In the genomic region with DNA sequence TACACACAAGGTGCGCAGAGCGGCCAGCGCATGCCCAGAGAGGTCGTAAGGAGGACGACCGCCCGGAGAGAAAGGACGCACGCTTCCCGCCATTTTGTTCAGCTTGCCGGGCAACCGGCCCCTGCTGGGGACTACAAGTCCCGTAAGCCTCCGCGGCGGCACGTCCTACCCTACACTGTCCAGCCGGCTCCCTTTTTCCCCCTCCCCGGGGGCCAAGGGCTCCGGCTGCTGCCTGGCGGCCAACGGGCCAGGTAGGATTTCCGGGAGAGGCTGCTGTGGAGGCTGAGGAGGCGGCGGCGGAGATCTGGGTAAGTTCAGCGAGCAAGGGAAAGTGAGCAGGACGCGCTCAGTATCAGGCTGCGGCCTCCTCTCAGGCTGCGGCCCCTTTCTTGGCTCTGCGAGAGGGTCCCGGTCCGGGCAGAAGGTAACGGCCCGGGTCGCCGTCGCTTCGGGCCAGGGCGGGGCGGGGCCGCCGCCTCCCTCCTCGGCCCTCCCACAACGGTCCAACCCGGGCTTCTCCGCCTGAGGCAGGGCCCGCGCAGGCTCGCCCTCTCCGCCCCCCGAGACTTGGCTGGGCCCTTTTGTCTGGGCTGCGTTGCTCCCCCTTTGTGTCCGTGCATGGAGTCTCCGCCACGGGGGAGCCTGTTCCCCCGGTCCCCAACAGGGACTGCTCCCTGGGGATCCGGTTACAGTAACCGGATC, we compare ENCODE assay signal across 8 cellular contexts. TPM values are rescaled to one million over a fixed set of nuclear protein-coding genes. Genes with fewer than 3 reads are reported as not detected.
A peak's percentile ranks its signal among the peaks of the same experiment; 100 is the strongest.
DNase-seq lines count a peak whose midpoint lies in the region; ATAC-seq and TF ChIP-seq lines count a peak whose summit lies in the region.

A gene (plus strand): TSS at position 223 of the 702 bp plus-strand sequence. CDS start 37,708 bp downstream, outside the sequence.

- WGBS in lower leg skin, 2 donors, result 1 to 3% methylated on average over 17 to 36 of the region's 60 CpGs

- no peaks in the 10 kb centered on the region for H3K9me3 ChIP-seq in duodenal mucosa (ENCODE audit: control insufficient read depth in 1 of 2, low read length in 2 of 2)

- H3K27me3 Mint-ChIP-seq in activated CD4-positive, alpha-beta memory T cell treated with anti-CD3 and anti-CD28 coated beads, Interleukin-2, amount 10 ng/mL, durations not matched to agents 7 days and 5 days, result no peaks in the 10 kb centered on the region

- CTCF ChIA-PET in activated CD4-positive, alpha-beta memory T cell treated with anti-CD3 and anti-CD28 coated beads, Interleukin-2, amount 10 ng/mL, durations not matched to agents 7 days and 5 days (lab: Charles Lee), result interaction anchor here (0.6 to 4.8 kb wide), 5 partner anchors 10 to 643 kb away, joined by 3 to 31 read pairs (median 4); a partner anchor contains a TSS

- ATAC-seq in GM19372 (IDR thresholded peaks at IDR 0.05; ENCODE audit: low read depth, unreplicated experiment), result peak; percentile 81
- peak; percentile 88 for ATAC-seq in HG03565 (IDR thresholded peaks at IDR 0.05; ENCODE audit: unreplicated experiment)

- H3K36me3 Mint-ChIP-seq in activated CD4-positive, alpha-beta memory T cell treated with anti-CD3 and anti-CD28 coated beads, Interleukin-2, amount 10 ng/mL, durations not matched to agents 7 days and 5 days (ENCODE audit: low read depth), result peaks cover 11% of the 10 kb centered on the region

- H3K4me3 Mint-ChIP-seq in activated CD4-positive, alpha-beta memory T cell treated with anti-CD3 and anti-CD28 coated beads, Interleukin-2, amount 10 ng/mL, durations not matched to agents 7 days and 5 days, result peak within 1 kb of the TSS; percentile 96

- peak within 1 kb of the TSS; percentile 89 for H3K27ac ChIP-seq in C4-2B
- H3K27ac ChIP-seq in duodenal mucosa (ENCODE audit: low read depth, low read length), result peak within 1 kb of the TSS; percentile 96

- peaks cover 0 to 3% of the 10 kb centered on the region in 2 donors for H3K36me3 ChIP-seq in duodenal mucosa (ENCODE audit: control insufficient read depth in 1 of 2, insufficient read depth in 2 of 2, low read length in 2 of 2)

- no peaks in the 10 kb centered on the region for H3K27me3 ChIP-seq in duodenal mucosa (ENCODE audit: control insufficient read depth in 1 of 2, insufficient read depth in 2 of 2, low read length in 2 of 2)

- TF ChIP-seq CTCF in C4-2B (conservative IDR thresholded peaks at IDR 0.05) (no peak), lower leg skin (IDR thresholded peaks at IDR 0.05) (no peak)

- peak within 1 kb of the TSS; percentile 88 to 93 for H3K4me3 ChIP-seq in duodenal mucosa (ENCODE audit: low read depth in 1 of 2, low read length in 2 of 2)
- peak within 1 kb of the TSS; percentile 82 for H3K4me3 ChIP-seq in lower leg skin (ENCODE audit: low read depth, poor library complexity, severe bottlenecking)

- POLR2A ChIA-PET in activated CD4-positive, alpha-beta memory T cell treated with anti-CD3 and anti-CD28 coated beads, Interleukin-2, amount 10 ng/mL, durations not matched to agents 7 days and 5 days (lab: Charles Lee), result interaction anchor here (0.6 to 3.8 kb wide), 12 partner anchors 10 to 516 kb away, joined by 3 to 23 read pairs (median 4); a partner anchor contains a TSS

- intact Hi-C loops in lower leg skin (cut with DNase I; ENCODE audit: low total_unique reads), result no loop called here

- H3K9me3 Mint-ChIP-seq in activated CD4-positive, alpha-beta memory T cell treated with anti-CD3 and anti-CD28 coated beads, Interleukin-2, amount 10 ng/mL, durations not matched to agents 7 days and 5 days, result no peaks in the 10 kb centered on the region

- peak within 1 kb of the TSS; percentile 83 for H3K27ac Mint-ChIP-seq in activated CD4-positive, alpha-beta memory T cell treated with anti-CD3 and anti-CD28 coated beads, Interleukin-2, amount 10 ng/mL, durations not matched to agents 7 days and 5 days

- peaks cover 32% of the 10 kb centered on the region for H3K4me1 Mint-ChIP-seq in activated CD4-positive, alpha-beta memory T cell treated with anti-CD3 and anti-CD28 coated beads, Interleukin-2, amount 10 ng/mL, durations not matched to agents 7 days and 5 days

- peak within 1 kb of the TSS; percentile 89 to 94 for H3K9ac ChIP-seq in duodenal mucosa (ENCODE audit: low read depth in 1 of 2, low read length in 2 of 2)

- H3K4me1 ChIP-seq in duodenal mucosa (ENCODE audit: control insufficient read depth in 1 of 2, insufficient read depth in 2 of 2, low read length in 2 of 2), result peaks cover 12 to 25% of the 10 kb centered on the region in 2 donors

- peak in 1 of 2 donors; percentile 12 for TF ChIP-seq POLR2A in lower leg skin (IDR thresholded peaks at IDR 0.05)

- peak; percentile 87 for DNase-seq in NCI-H774 (lab: John Stamatoyannopoulos, UW)
- DNase-seq in activated CD4-positive, alpha-beta memory T cell treated with anti-CD3 and anti-CD28 coated beads, Interleukin-2, amount 10 ng/mL, durations not matched to agents 7 days and 5 days, result peak; percentile 85
- peak; percentile 82 to 97 for DNase-seq in lower leg skin (ENCODE audit: low spot score in 2 of 2)
- peak; percentile 76 to 78 for DNase-seq in stimulated activated CD4-positive, alpha-beta T cell treated with anti-CD3 and anti-CD28 coated beads, Interleukin-4, amount 100 ng/mL, for 4 hours

RNA-seq across cellular contexts. Expression of the gene that starts here (rescaled TPM):
- 10 to 100 TPM; 24.8 to 25.7 TPM for total RNA-seq in activated CD4-positive, alpha-beta memory T cell treated with anti-CD3 and anti-CD28 coated beads, Interleukin-2, amount 10 ng/mL, durations not matched to agents 7 days and 5 days
- total RNA-seq in lower leg skin, result 10 to 100 TPM; 32.8 to 54.1 (median 51.2) TPM

Comparison
In these comparisons a context has a peak if more than half of its experiments do, and no peak if none do; other contexts are left out.
1. Peak in every context shown above with its lines: DNase-seq, ATAC-seq, H3K4me3 ChIP-seq and H3K27ac ChIP-seq.